Comparison of ENCODE assay signal across 1 cellular context in the genomic region with DNA sequence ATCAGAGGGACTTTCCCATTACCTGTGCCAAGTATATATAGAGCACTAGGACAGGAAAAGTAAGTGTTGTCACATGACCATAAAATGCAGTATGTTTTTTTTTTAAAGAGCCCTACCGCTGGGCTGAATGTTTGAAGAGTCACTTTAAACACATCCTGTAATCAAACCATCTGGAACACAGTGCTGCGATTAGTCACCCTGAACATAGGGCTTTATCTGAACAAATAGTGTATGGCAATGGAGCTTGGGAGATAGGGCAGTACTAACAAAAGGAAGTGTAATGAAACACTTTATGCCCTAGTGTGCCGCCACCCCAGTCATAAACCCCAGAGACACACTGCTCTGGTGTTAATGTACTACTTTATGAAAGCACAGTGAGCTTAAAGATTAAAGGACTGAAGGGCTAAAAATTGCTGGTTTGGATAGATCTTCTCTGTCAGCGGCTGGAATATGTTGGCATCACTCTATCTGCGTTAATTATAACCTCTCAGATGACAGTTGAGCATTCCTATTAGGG.
A peak's percentile ranks its signal among the peaks of the same experiment; 100 is the strongest.
TF ChIP-seq lines count a peak whose summit lies in the region.

No MANE protein-coding gene starts in this region.

TF ChIP-seq in HepG2, 621 proteins besides CTCF, POLR2A, EP300 and RAD21 (continued from another document):
- TF ChIP-seq HNF4G (IDR thresholded peaks at IDR 0.05; ENCODE audit: borderline replicate concordance, low read depth, low read length) (no peak), HNF4G (CRISPR knock-in tag; IDR thresholded peaks at IDR 0.05; ENCODE audit: borderline replicate concordance, low read depth) (no peak), ZNF652 (CRISPR knock-in tag; IDR thresholded peaks at IDR 0.05; ENCODE audit: borderline replicate concordance, low read depth) (no peak; the same call in 1 of the 2 replicates), CEBPG (CRISPR knock-in tag; IDR thresholded peaks at IDR 0.05) (peak; percentile 24; the same call in 1 of the 2 replicates), AHR (CRISPR knock-in tag; IDR thresholded peaks at IDR 0.05) (no peak), YEATS2 (CRISPR knock-in tag; IDR thresholded peaks at IDR 0.05; ENCODE audit: borderline replicate concordance) (no peak; the same call in 1 of the 2 replicates), SIN3B (IDR thresholded peaks at IDR 0.05; ENCODE audit: low read length) (no peak), DMAP1 (CRISPR knock-in tag; IDR thresholded peaks at IDR 0.05) (no peak), ZNF790 (CRISPR knock-in tag; IDR thresholded peaks at IDR 0.05; ENCODE audit: borderline replicate concordance) (no peak), FOXA1 (IDR thresholded peaks at IDR 0.05) (no peak), FOXA1 (CRISPR knock-in tag; IDR thresholded peaks at IDR 0.05) (peak; percentile 73), KLF12 (CRISPR knock-in tag; IDR thresholded peaks at IDR 0.05; ENCODE audit: borderline replicate concordance) (no peak), JUND (CRISPR knock-in tag; IDR thresholded peaks at IDR 0.05) (0 out of 2 replicates have a peak, but pooled peaks have one; percentile 25), HDAC2 (CRISPR knock-in tag; IDR thresholded peaks at IDR 0.05) (peak; percentile 70; the same call in 1 of the 2 replicates), CHD4 (IDR thresholded peaks at IDR 0.05; ENCODE audit: borderline replicate concordance, low read length) (no peak), ZBTB38 (CRISPR knock-in tag; IDR thresholded peaks at IDR 0.05) (no peak), NCOA1 (CRISPR knock-in tag; IDR thresholded peaks at IDR 0.05) (no peak), ZNF282 (IDR thresholded peaks at IDR 0.05; ENCODE audit: partially characterized antibody) (no peak), TCF7L2 (IDR thresholded peaks at IDR 0.05; ENCODE audit: low read depth, low read length) (no peak), ZNF207 (IDR thresholded peaks at IDR 0.05; ENCODE audit: borderline replicate concordance) (no peak), HMG20A (CRISPR knock-in tag; IDR thresholded peaks at IDR 0.05; ENCODE audit: borderline replicate concordance) (peak; percentile 81; the same call in 1 of the 2 replicates), ESRRA (CRISPR knock-in tag; IDR thresholded peaks at IDR 0.05; ENCODE audit: low read depth) (no peak), ZSCAN29 (CRISPR knock-in tag; conservative IDR thresholded peaks at IDR 0.05) (no peak), PHF20 (CRISPR knock-in tag; IDR thresholded peaks at IDR 0.05) (no peak), NR2F1 (CRISPR knock-in tag; IDR thresholded peaks at IDR 0.05) (no peak), PPARG (CRISPR knock-in tag; conservative IDR thresholded peaks at IDR 0.05) (peak; percentile 61; the same call in 1 of the 2 replicates), TGIF2 (CRISPR knock-in tag; IDR thresholded peaks at IDR 0.05) (no peak), ZNF773 (CRISPR knock-in tag; IDR thresholded peaks at IDR 0.05; ENCODE audit: borderline replicate concordance) (no peak)
- TF ChIP-seq, protein P1, sequence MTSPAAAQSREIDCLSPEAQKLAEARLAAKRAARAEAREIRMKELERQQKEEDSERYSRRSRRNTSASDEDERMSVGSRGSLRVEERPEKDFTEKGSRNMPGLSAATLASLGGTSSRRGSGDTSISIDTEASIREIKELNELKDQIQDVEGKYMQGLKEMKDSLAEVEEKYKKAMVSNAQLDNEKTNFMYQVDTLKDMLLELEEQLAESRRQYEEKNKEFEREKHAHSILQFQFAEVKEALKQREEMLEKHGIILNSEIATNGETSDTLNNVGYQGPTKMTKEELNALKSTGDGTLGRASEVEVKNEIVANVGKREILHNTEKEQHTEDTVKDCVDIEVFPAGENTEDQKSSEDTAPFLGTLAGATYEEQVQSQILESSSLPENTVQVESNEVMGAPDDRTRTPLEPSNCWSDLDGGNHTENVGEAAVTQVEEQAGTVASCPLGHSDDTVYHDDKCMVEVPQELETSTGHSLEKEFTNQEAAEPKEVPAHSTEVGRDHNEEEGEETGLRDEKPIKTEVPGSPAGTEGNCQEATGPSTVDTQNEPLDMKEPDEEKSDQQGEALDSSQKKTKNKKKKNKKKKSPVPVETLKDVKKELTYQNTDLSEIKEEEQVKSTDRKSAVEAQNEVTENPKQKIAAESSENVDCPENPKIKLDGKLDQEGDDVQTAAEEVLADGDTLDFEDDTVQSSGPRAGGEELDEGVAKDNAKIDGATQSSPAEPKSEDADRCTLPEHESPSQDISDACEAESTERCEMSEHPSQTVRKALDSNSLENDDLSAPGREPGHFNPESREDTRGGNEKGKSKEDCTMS (CRISPR knock-in tag; conservative IDR thresholded peaks at IDR 0.05), result no peak
- TF ChIP-seq, protein P2, sequence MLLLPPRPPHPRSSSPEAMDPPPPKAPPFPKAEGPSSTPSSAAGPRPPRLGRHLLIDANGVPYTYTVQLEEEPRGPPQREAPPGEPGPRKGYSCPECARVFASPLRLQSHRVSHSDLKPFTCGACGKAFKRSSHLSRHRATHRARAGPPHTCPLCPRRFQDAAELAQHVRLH (CRISPR knock-in tag; IDR thresholded peaks at IDR 0.05; ENCODE audit: borderline replicate concordance, low read depth), result peak; percentile 46; the same call in 1 of the 2 replicates
